In genomic region chr3:19363071-19363470, GRCh38 we compare ENCODE assay signal across 17 cellular contexts.
"Had no signal": no experiment of that assay in that cellular context is flagged by ENCODE, and none has a peak within 500 bp of the region (broad histone marks: within the 10 kb centered on the region; RNA-seq: fewer than 3 reads in every experiment).

No MANE protein-coding gene starts in this region.

- H3K4me3 ChIP-seq: gastroesophageal sphincter, left lung, stomach, thyroid gland, uterus had no signal

- H3K27ac Mint-ChIP-seq: activated CD4-positive, alpha-beta T cell treated with anti-CD3 and anti-CD28 coated beads for 36 hours; activated CD8-positive, alpha-beta T cell treated with anti-CD3 and anti-CD28 coated beads for 36 hours; activated naive CD8-positive, alpha-beta T cell treated with anti-CD3 and anti-CD28 coated beads, Interleukin-2, amount 10 ng/mL, durations not matched to agents 7 days and 5 days; dendritic cell treated with granulocyte-macrophage colony-stimulating factor and Interleukin-4, amounts not matched to agents 40 ng/mL and 50 ng/mL, for 4 days; effector memory CD8-positive, alpha-beta T cell; nephron had no signal

- H3K27me3 Mint-ChIP-seq: activated CD4-positive, alpha-beta T cell treated with anti-CD3 and anti-CD28 coated beads for 36 hours; activated CD8-positive, alpha-beta T cell treated with anti-CD3 and anti-CD28 coated beads for 36 hours; activated naive CD8-positive, alpha-beta T cell treated with anti-CD3 and anti-CD28 coated beads, Interleukin-2, amount 10 ng/mL, durations not matched to agents 7 days and 5 days; dendritic cell treated with granulocyte-macrophage colony-stimulating factor and Interleukin-4, amounts not matched to agents 40 ng/mL and 50 ng/mL, for 4 days; effector memory CD8-positive, alpha-beta T cell had no signal

- ATAC-seq: activated CD4-positive, alpha-beta T cell treated with anti-CD3 and anti-CD28 coated beads for 36 hours; activated CD8-positive, alpha-beta T cell treated with anti-CD3 and anti-CD28 coated beads for 36 hours; effector memory CD8-positive, alpha-beta T cell; gastroesophageal sphincter; left lung had no signal

- H3K27ac ChIP-seq: epithelial cell of prostate, gastroesophageal sphincter, left lung, stomach, thyroid gland, uterus had no signal

- H3K36me3 Mint-ChIP-seq: activated naive CD8-positive, alpha-beta T cell treated with anti-CD3 and anti-CD28 coated beads, Interleukin-2, amount 10 ng/mL, durations not matched to agents 7 days and 5 days had no signal

- H3K4me3 Mint-ChIP-seq: activated CD4-positive, alpha-beta T cell treated with anti-CD3 and anti-CD28 coated beads for 36 hours; activated CD8-positive, alpha-beta T cell treated with anti-CD3 and anti-CD28 coated beads for 36 hours; activated naive CD8-positive, alpha-beta T cell treated with anti-CD3 and anti-CD28 coated beads, Interleukin-2, amount 10 ng/mL, durations not matched to agents 7 days and 5 days; dendritic cell treated with granulocyte-macrophage colony-stimulating factor and Interleukin-4, amounts not matched to agents 40 ng/mL and 50 ng/mL, for 4 days; effector memory CD8-positive, alpha-beta T cell; nephron had no signal

- H3K36me3 ChIP-seq: gastroesophageal sphincter, left lung, stomach, thyroid gland, uterus had no signal

- H3K4me1 ChIP-seq: gastroesophageal sphincter, left lung, stomach, thyroid gland, uterus had no signal

- DNase-seq: activated CD4-positive, alpha-beta T cell treated with anti-CD3 and anti-CD28 coated beads for 36 hours; activated CD8-positive, alpha-beta memory T cell treated with anti-CD3 and anti-CD28 coated beads, Interleukin-2, amount 50 U/mL, for 48 hours; activated CD8-positive, alpha-beta T cell treated with anti-CD3 and anti-CD28 coated beads for 36 hours; activated naive CD8-positive, alpha-beta T cell treated with anti-CD3 and anti-CD28 coated beads, Interleukin-2, amount 10 ng/mL, durations not matched to agents 7 days and 5 days; anterior cingulate cortex; cerebellar nuclear complex; effector memory CD8-positive, alpha-beta T cell; islet precursor cell; left lung; stimulated activated CD4-positive, alpha-beta T cell treated with anti-CD3 and anti-CD28 coated beads, Interleukin-4, amount 100 ng/mL, for 1 hour; stomach; thyroid gland; uterus had no signal

- H3K9me3 ChIP-seq: gastroesophageal sphincter, left lung, stomach, thyroid gland, uterus had no signal

- H3K9me3 Mint-ChIP-seq: activated CD8-positive, alpha-beta T cell treated with anti-CD3 and anti-CD28 coated beads for 36 hours; activated naive CD8-positive, alpha-beta T cell treated with anti-CD3 and anti-CD28 coated beads, Interleukin-2, amount 10 ng/mL, durations not matched to agents 7 days and 5 days; dendritic cell treated with granulocyte-macrophage colony-stimulating factor and Interleukin-4, amounts not matched to agents 40 ng/mL and 50 ng/mL, for 4 days; nephron had no signal

- H3K4me1 Mint-ChIP-seq: activated CD4-positive, alpha-beta T cell treated with anti-CD3 and anti-CD28 coated beads for 36 hours; activated naive CD8-positive, alpha-beta T cell treated with anti-CD3 and anti-CD28 coated beads, Interleukin-2, amount 10 ng/mL, durations not matched to agents 7 days and 5 days; nephron had no signal
